8 cellular contexts compared by ENCODE assay signal in the genomic region with DNA sequence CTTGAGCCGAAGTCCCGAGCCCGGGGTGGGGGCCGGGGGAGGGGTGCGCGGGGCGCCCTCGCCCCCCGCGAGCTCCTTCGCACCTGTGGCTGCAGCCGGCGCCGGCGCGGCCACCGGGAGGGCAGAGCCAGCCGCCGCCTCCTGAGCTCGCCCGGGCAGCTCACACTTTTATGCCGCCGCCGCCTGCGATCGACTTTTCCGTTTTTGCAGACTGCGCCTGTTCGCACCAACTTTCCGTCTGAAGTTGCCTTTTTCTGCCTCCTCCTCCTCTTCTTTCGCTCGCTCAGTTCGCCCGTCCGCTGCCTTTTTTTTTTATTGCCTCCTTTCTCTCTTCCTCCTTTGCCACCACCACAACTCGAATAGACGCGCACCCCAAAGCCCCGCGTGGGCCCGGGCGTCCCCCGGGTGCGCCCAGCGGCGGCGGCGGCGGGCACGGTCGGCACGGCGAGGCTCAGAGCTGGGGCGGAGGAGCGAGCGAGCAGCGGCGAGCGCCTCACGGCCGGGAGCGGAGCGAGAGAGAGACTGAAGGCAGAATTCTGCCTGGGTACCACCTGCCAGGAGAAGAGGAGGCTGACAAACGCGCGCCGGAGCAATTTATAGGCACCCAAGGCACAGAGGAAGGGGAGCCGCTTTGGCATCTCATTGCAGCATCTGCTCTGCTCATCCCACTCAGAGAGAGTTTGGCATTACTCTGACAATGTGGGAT. TPM values are rescaled to one million over a fixed set of nuclear protein-coding genes. Genes with fewer than 3 reads are reported as not detected.
A peak's percentile ranks its signal among the peaks of the same experiment; 100 is the strongest.
DNase-seq lines count a peak whose midpoint lies in the region; ATAC-seq, FAIRE-seq and TF ChIP-seq lines count a peak whose summit lies in the region.

C1QL3 (minus strand) TSS at position 569 of the 706 bp plus-strand sequence. CDS start 814 bp downstream, outside the sequence.

- TF ChIP-seq POLR2A in heart left ventricle (IDR thresholded peaks at IDR 0.05), result no peak

- no peaks in the 10 kb centered on the region for H3K4me1 Mint-ChIP-seq in activated T-helper 1 cell treated with anti-CD3 and anti-CD28 coated beads, Interleukin-12 subunit alpha, Interleukin-12 subunit beta, Interleukin-2, Interleukin-4 antibody, amounts not matched to agents 30 ng/mL and 10 ng/mL and 1 ng/mL, durations not matched to agents 14 hours and 24 hours and 36 hours (ENCODE audit: low read depth)

- CTCF ChIA-PET in BJ (lab: Yijun Ruan, JAX) (no interaction called here), PC-9 (lab: Charles Lee) (no interaction called here)

- H3K9me2 ChIP-seq in PC-9 (ENCODE audit: insufficient read depth), result no peaks in the 10 kb centered on the region

- no peaks in the 10 kb centered on the region for H4K20me1 ChIP-seq in PC-9 (ENCODE audit: insufficient read depth)

- no peak for DNase-seq in BJ (ENCODE audit: low read depth)
- DNase-seq in GM19239 (ENCODE audit: insufficient read length, low spot score), result peak; percentile 25
- peak; percentile 10 for DNase-seq in activated T-helper 1 cell treated with anti-CD3 and anti-CD28 coated beads, Interleukin-12 subunit alpha, Interleukin-12 subunit beta, Interleukin-2, Interleukin-4 antibody, amounts not matched to agents 30 ng/mL and 10 ng/mL and 1 ng/mL, durations not matched to agents 14 hours and 24 hours and 36 hours (ENCODE audit: low spot score)
- DNase-seq in heart left ventricle, result no peak
- DNase-seq in psoas muscle, result no peak
- no peak for DNase-seq in PC-9
- no peak for DNase-seq in NCI-H1436 (lab: John Stamatoyannopoulos, UW)

- no peak for TF ChIP-seq CTCF in BJ (IDR thresholded peaks at IDR 0.05; ENCODE audit: insufficient read depth, low read depth, low read length)
- TF ChIP-seq CTCF in heart left ventricle (IDR thresholded peaks at IDR 0.05), result no peak
- no peak for TF ChIP-seq CTCF in psoas muscle (IDR thresholded peaks at IDR 0.05)
- no peak for TF ChIP-seq CTCF in PC-9 (conservative IDR thresholded peaks at IDR 0.05)

- BruUV-seq in PC-9 (replicated peaks; lab: Mats Ljungman, UMichigan), result no TSS peak

- peak within 1 kb of the TSS; percentile 30 for H3K4me3 ChIP-seq in BJ (ENCODE audit: low read depth, low read length)
- H3K4me3 ChIP-seq in heart left ventricle, result peak within 1 kb of the TSS; percentile 23 to 61 (median 51)
- H3K4me3 ChIP-seq in psoas muscle, result peak within 1 kb of the TSS; percentile 63
- no peak within 1 kb of the TSS for H3K4me3 ChIP-seq in PC-9

- 2 to 3% (median 2%) methylated on average over 55 to 68 of the region's 68 CpGs for WGBS in heart left ventricle, 4 donors
- WGBS in psoas muscle, 3 donors, result 2% methylated on average over 45 to 68 of the region's 68 CpGs

- POLR2A ChIA-PET in BJ (lab: Charles Lee) (no interaction called here), PC-9 (lab: Charles Lee; ENCODE audit: unreplicated experiment) (no interaction called here)

- H3K36me3 ChIP-seq in BJ (ENCODE audit: control insufficient read depth, insufficient read depth, low read length) (no peaks in the 10 kb centered on the region; the same call in 1 of the 2 replicates), heart left ventricle (no peaks in the 10 kb centered on the region), psoas muscle (ENCODE audit: insufficient read depth in 1 of 2, low read depth in 1 of 2) (no peaks in the 10 kb centered on the region), PC-9 (ENCODE audit: low read depth) (no peaks in the 10 kb centered on the region)

- H3K9me3 Mint-ChIP-seq in activated T-helper 1 cell treated with anti-CD3 and anti-CD28 coated beads, Interleukin-12 subunit alpha, Interleukin-12 subunit beta, Interleukin-2, Interleukin-4 antibody, amounts not matched to agents 30 ng/mL and 10 ng/mL and 1 ng/mL, durations not matched to agents 14 hours and 24 hours and 36 hours, result no peaks in the 10 kb centered on the region

- H2AFZ ChIP-seq in PC-9, result no peak within 1 kb of the TSS

- ATAC-seq in HG03432 (IDR thresholded peaks at IDR 0.05; ENCODE audit: unreplicated experiment), result peak; percentile 46
- peak in 2 of 4 donors; percentile 37 to 47 for ATAC-seq in heart left ventricle
- ATAC-seq in psoas muscle, result peak in 2 of 4 donors; percentile 33 to 35

- H3K4me3 Mint-ChIP-seq in activated T-helper 1 cell treated with anti-CD3 and anti-CD28 coated beads, Interleukin-12 subunit alpha, Interleukin-12 subunit beta, Interleukin-2, Interleukin-4 antibody, amounts not matched to agents 30 ng/mL and 10 ng/mL and 1 ng/mL, durations not matched to agents 14 hours and 24 hours and 36 hours, result peak within 1 kb of the TSS; percentile 82

- H3K4me2 ChIP-seq in PC-9, result no peak within 1 kb of the TSS

- no peaks in the 10 kb centered on the region for H3K36me3 Mint-ChIP-seq in activated T-helper 1 cell treated with anti-CD3 and anti-CD28 coated beads, Interleukin-12 subunit alpha, Interleukin-12 subunit beta, Interleukin-2, Interleukin-4 antibody, amounts not matched to agents 30 ng/mL and 10 ng/mL and 1 ng/mL, durations not matched to agents 14 hours and 24 hours and 36 hours (ENCODE audit: low read depth)

- intact Hi-C loops in activated T-helper 1 cell treated with anti-CD3 and anti-CD28 coated beads, Interleukin-12 subunit alpha, Interleukin-12 subunit beta, Interleukin-2, Interleukin-4 antibody, amounts not matched to agents 30 ng/mL and 10 ng/mL and 1 ng/mL, durations not matched to agents 14 hours and 24 hours and 36 hours (cut with micrococcal nuclease), result loop anchor here (1.0 kb wide), 1 partner anchor 85 kb away; no protein-coding TSS in a partner anchor
- intact Hi-C loops in heart left ventricle (cut with DNase I), result no loop called here
- intact Hi-C loops in psoas muscle (cut with DNase I), result no loop called here
- intact Hi-C loops in PC-9 (cut with micrococcal nuclease; ENCODE audit: unreplicated experiment), result no loop called here

- H3K27ac ChIP-seq in heart left ventricle, result no peak within 1 kb of the TSS
- H3K27ac ChIP-seq in psoas muscle, result no peak within 1 kb of the TSS
- no peak within 1 kb of the TSS for H3K27ac ChIP-seq in PC-9

- no peaks in the 10 kb centered on the region for H3K9me3 ChIP-seq in heart left ventricle
- no peaks in the 10 kb centered on the region for H3K9me3 ChIP-seq in psoas muscle
- H3K9me3 ChIP-seq in PC-9 (ENCODE audit: insufficient read depth, low read depth), result no peaks in the 10 kb centered on the region

- H3K79me2 ChIP-seq in PC-9 (ENCODE audit: low read depth), result no peaks in the 10 kb centered on the region

- H3K4me1 ChIP-seq in heart left ventricle, result peaks cover 0 to 28% (median 10%) of the 10 kb centered on the region in 12 donors
- peaks cover 2% of the 10 kb centered on the region for H3K4me1 ChIP-seq in psoas muscle
- H3K4me1 ChIP-seq in PC-9 (replicated peaks; ENCODE audit: insufficient read depth), result no peaks in the 10 kb centered on the region

- FAIRE-seq in GM19239 (lab: Jason Lieb, UNC), result no peak

- no peak within 1 kb of the TSS for H3K27ac Mint-ChIP-seq in activated T-helper 1 cell treated with anti-CD3 and anti-CD28 coated beads, Interleukin-12 subunit alpha, Interleukin-12 subunit beta, Interleukin-2, Interleukin-4 antibody, amounts not matched to agents 30 ng/mL and 10 ng/mL and 1 ng/mL, durations not matched to agents 14 hours and 24 hours and 36 hours

- peaks cover 50% of the 10 kb centered on the region for H3K27me3 Mint-ChIP-seq in activated T-helper 1 cell treated with anti-CD3 and anti-CD28 coated beads, Interleukin-12 subunit alpha, Interleukin-12 subunit beta, Interleukin-2, Interleukin-4 antibody, amounts not matched to agents 30 ng/mL and 10 ng/mL and 1 ng/mL, durations not matched to agents 14 hours and 24 hours and 36 hours (ENCODE audit: insufficient read depth)

- H3K27me3 ChIP-seq in BJ (ENCODE audit: control insufficient read depth, insufficient read depth, low read length) (peaks cover 31% of the 10 kb centered on the region), heart left ventricle (peaks cover 12 to 48% (median 25%) of the 10 kb centered on the region in 9 donors), psoas muscle (ENCODE audit: insufficient read depth in 3 of 3, low read length in 2 of 3) (peaks cover 0 to 29% (median 13%) of the 10 kb centered on the region in 3 donors), PC-9 (ENCODE audit: insufficient read depth, low read depth) (no peaks in the 10 kb centered on the region)

- H3F3A ChIP-seq in PC-9 (ENCODE audit: insufficient read depth, low read depth), result no peaks in the 10 kb centered on the region

RNA-seq across cellular contexts. Expression of gene C1QL3, which starts in this region (rescaled TPM):
- polyA plus RNA-seq in BJ (2011; rRNA removed) (not detected in 2 replicates), heart left ventricle (under 1 TPM in 1 of 2 donors, not detected in 1; 0.03 TPM), psoas muscle (under 1 TPM in 1 of 3 donors, not detected in 2; 0.04 TPM)
- not detected in 2 replicates for polyA minus RNA-seq in BJ (2011; rRNA and poly(A)+ RNA removed)
- total RNA-seq in activated T-helper 1 cell treated with anti-CD3 and anti-CD28 coated beads, Interleukin-12 subunit alpha, Interleukin-12 subunit beta, Interleukin-2, Interleukin-4 antibody, amounts not matched to agents 30 ng/mL and 10 ng/mL and 1 ng/mL, durations not matched to agents 14 hours and 24 hours and 36 hours, result 0.10 TPM in 1 of 2 replicates, not detected in the other
- total RNA-seq in heart left ventricle (not detected), psoas muscle (under 1 TPM in 1 of 4 donors, not detected in 3; 0.08 TPM), PC-9 (2021) (not detected in 2 replicates)

Comparison
In these comparisons a context has a peak if more than half of its experiments do, and no peak if none do; other contexts are left out.
1. Peak in DNase-seq in activated T-helper 1 cell treated with anti-CD3 and anti-CD28 coated beads, Interleukin-12 subunit alpha, Interleukin-12 subunit beta, Interleukin-2, Interleukin-4 antibody, amounts not matched to agents 30 ng/mL and 10 ng/mL and 1 ng/mL, durations not matched to agents 14 hours and 24 hours and 36 hours; RNA of the gene not detected or under 1 TPM.